ENCODE assay signal across 8 cellular contexts in the genomic region with DNA sequence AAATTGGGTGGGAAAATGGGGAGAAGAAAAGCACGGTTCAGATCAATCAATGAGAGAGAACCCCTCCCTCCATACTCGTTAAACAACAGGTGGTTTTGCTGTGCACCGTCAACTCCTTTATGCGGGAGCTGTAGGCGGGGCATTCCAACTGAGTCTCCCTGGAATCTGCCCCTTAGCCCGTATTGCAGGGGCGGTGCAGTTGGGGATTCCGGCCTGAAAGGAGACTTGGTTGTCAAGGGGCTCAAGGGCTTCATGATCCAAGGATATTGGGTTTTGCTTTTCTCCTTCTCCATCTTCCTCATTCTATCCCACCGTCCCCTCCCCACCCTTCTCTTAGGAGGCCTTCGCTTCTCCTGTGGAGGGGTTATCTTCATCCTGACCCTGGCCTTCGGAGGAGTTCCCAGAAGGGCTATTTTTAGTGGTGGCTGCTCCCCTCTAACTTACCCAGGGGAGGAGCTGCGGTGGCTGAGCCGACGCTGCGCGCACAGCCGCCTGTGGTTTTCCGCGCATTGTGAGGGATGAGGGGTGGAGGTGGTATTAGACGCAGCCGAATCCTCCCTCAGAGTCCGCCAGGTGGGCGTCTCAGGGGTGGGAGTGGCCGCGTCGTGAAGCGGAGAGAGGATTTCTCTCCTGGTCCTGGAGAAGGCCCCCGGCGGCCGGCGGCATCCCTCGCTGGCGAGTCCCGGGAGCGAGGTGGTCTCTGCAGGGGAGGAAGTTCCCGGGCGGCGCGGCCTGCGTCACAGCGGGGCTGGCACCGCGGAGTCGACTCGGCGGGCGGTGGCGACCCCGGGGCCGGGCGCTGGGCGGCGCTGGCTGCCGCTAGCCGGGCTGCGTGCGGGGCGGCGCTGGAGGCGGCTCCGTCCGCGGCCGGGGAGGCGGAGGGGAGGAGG. TPM values are rescaled to one million over a fixed set of nuclear protein-coding genes. Genes with fewer than 3 reads are reported as not detected.
DNase-seq lines count a peak whose midpoint lies in the region; ATAC-seq, FAIRE-seq and TF ChIP-seq lines count a peak whose summit lies in the region.

No MANE protein-coding gene starts in this region.

- H3K4me1 ChIP-seq in neutrophil (ENCODE audit: control insufficient read depth in 1 of 2, insufficient read depth in 1 of 2, low read depth in 1 of 2, low read length in 1 of 2): peaks cover 8 to 15% of the 10 kb centered on the region in 2 experiments
- peaks cover 44% of the 10 kb centered on the region for H3K4me1 ChIP-seq in suprapubic skin

- WGBS in suprapubic skin: 8% methylated on average over 22 of the region's 65 CpGs

- peak overlapping the region; percentile 37 for H3K27ac ChIP-seq in neutrophil
- H3K27ac ChIP-seq in suprapubic skin: peak overlapping the region; percentile 76

- no peaks in the 10 kb centered on the region for H3K36me3 ChIP-seq in neutrophil
- no peaks in the 10 kb centered on the region for H3K36me3 ChIP-seq in suprapubic skin

- H3K9me3 ChIP-seq in neutrophil: no peaks in the 10 kb centered on the region
- H3K9me3 ChIP-seq in suprapubic skin: no peaks in the 10 kb centered on the region

- FAIRE-seq in frontal cortex (lab: Jason Lieb, UNC): no peak

- no peak for TF ChIP-seq POLR2A in suprapubic skin (IDR thresholded peaks at IDR 0.05)

- peaks cover 30% of the 10 kb centered on the region for H3K27me3 ChIP-seq in neutrophil
- no peaks in the 10 kb centered on the region for H3K27me3 ChIP-seq in suprapubic skin

- ATAC-seq in GM21737 (IDR thresholded peaks at IDR 0.05; ENCODE audit: unreplicated experiment): peak; percentile 91

- DNase-seq in EL: peak; percentile 85
- peak; percentile 92 for DNase-seq in KBM-7
- DNase-seq in SHP77 treated with DMSO at 0.1 percent for 48 hours (lab: John Stamatoyannopoulos, UW): peak; percentile 39
- DNase-seq in activated gamma-delta T cell treated with anti-CD3 and anti-CD28 coated beads, Interleukin-2, amount 50 U/mL, for 16 hours (ENCODE audit: low read depth): peak; percentile 78
- DNase-seq in frontal cortex (ENCODE audit: low spot score in 2 of 2): peak; percentile 82 to 87
- peak; percentile 90 to 91 for DNase-seq in suprapubic skin (ENCODE audit: low spot score in 2 of 2)

- in situ Hi-C loops in KBM-7 (cut with MboI; ENCODE audit: low pct_unique_long_range_greater_than_20kb, low sequenced_read_pairs): loop anchor here (10.0 kb wide), 1 partner anchor 132 kb away; no protein-coding TSS in a partner anchor

- peak overlapping the region; percentile 67 to 87 for H3K4me3 ChIP-seq in neutrophil (ENCODE audit: low read depth in 1 of 2, low read length in 1 of 2)
- peak overlapping the region; percentile 73 for H3K4me3 ChIP-seq in suprapubic skin

- TF ChIP-seq EP300 in suprapubic skin (IDR thresholded peaks at IDR 0.05): no peak

- TF ChIP-seq CTCF in neutrophil (IDR thresholded peaks at IDR 0.05) (peak; percentile 65), suprapubic skin (IDR thresholded peaks at IDR 0.05) (peak; percentile 17 to 65)

RNA-seq across cellular contexts. Expression of a gene that starts 0.5 kb away (rescaled TPM):
- total RNA-seq in frontal cortex: 6.9 TPM
- 10 to 100 TPM in 1 of 4 donors, 1 to 10 TPM in 3; 6.2 to 10.4 (median 9.1) TPM for total RNA-seq in suprapubic skin

Comparison
In these comparisons a context has a peak if more than half of its experiments do, and no peak if none do; other contexts are left out.
1. Peak in every context shown above with its lines: DNase-seq, ATAC-seq, H3K4me3 ChIP-seq and H3K27ac ChIP-seq.
2. DNase-seq: peak in every context shown above with its lines; median percentile 92 in KBM-7; 90 in suprapubic skin; 85 in EL; 84 in frontal cortex; 78 in activated gamma-delta T cell treated with anti-CD3 and anti-CD28 coated beads, Interleukin-2, amount 50 U/mL, for 16 hours; 39 in SHP77 treated with DMSO at 0.1 percent for 48 hours.